1 cellular context compared by ENCODE assay signal in genomic region chr10:6173203-6173602, GRCh38.
TF ChIP-seq lines count a peak whose summit lies in the region.

No MANE protein-coding gene starts in this region.

TF ChIP-seq in HepG2, 621 proteins besides CTCF, POLR2A, EP300 and RAD21 (continued from another document):
- TF ChIP-seq THAP7 (CRISPR knock-in tag; IDR thresholded peaks at IDR 0.05) (0 out of 2 replicates have a peak, but pooled peaks have one; percentile 29), MBNL3 (CRISPR knock-in tag; conservative IDR thresholded peaks at IDR 0.05) (no peak), HIVEP1 (CRISPR knock-in tag; IDR thresholded peaks at IDR 0.05) (no peak), DDIT3 (CRISPR knock-in tag; IDR thresholded peaks at IDR 0.05) (no peak), AFF4 (CRISPR knock-in tag; IDR thresholded peaks at IDR 0.05) (no peak), ZNF33A (CRISPR knock-in tag; IDR thresholded peaks at IDR 0.05; ENCODE audit: borderline replicate concordance) (no peak), BRCA1 (CRISPR knock-in tag; IDR thresholded peaks at IDR 0.05) (no peak), ZNF142 (CRISPR knock-in tag; IDR thresholded peaks at IDR 0.05) (no peak), IKZF1 (IDR thresholded peaks at IDR 0.05) (no peak)
TF ChIP-seq in HepG2: peak in this region for 11.
